Comparison of ENCODE assay signal across 8 cellular contexts in the genomic region with DNA sequence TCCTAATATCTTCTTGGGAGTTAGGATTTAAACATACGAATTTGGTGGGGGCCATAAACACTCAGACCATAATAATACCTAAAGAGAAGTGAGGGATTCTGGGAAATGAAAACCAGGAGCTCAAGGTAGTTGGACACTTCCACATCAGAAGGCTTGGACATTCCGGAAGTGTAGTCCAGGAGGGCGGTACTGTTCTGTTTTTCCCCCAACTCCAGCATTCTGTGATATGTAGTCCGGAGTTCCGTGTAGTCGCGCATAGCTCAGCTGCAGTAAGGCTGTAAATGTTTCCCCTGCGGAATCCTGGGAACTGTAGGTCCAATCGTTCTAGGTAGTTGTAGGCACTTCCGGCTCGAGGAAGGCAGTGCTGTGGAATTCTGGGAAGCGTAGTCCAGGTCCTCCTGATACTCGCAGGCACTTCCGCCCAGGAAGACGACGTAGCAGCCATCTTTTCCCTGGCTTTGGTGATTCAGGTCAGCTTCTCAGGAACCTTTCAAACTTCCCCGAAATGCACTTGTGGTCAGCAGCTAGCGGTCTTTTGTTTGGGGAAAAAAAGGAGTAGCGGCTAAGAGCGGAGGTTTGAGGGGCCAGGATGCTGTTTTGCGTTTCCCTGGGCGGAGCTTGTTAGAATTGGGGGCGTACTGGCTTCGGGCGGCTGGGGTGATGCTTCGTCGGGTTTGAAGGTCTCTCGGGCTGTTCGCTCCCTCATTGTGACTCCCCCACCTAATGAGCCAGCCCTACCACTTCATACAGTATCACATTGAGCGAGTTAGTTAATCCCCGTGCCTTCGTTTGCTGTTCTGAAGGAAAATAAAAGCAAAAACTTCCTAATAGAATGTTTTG. TPM values are rescaled to one million over a fixed set of nuclear protein-coding genes. Genes with fewer than 3 reads are reported as not detected.
DNase-seq lines count a peak whose midpoint lies in the region; ATAC-seq and TF ChIP-seq lines count a peak whose summit lies in the region.

A gene (plus strand): TSS at position 428 of the 840 bp plus-strand sequence. CDS start 4,981 bp downstream, outside the sequence.

- DNase-seq in GM04503 (ENCODE audit: low read depth) (peak; percentile 97), HFF-Myc (ENCODE audit: extremely low read depth, low read depth) (peak; percentile 99), NCI-H1092 (lab: John Stamatoyannopoulos, UW) (peak; percentile 91), SKM-1 (lab: John Stamatoyannopoulos, UW; ENCODE audit: unreplicated experiment) (peak; percentile 67), head of caudate nucleus (peak; percentile 85 to 99 (median 96)), osteocyte (ENCODE audit: extremely low spot score, unreplicated experiment) (peak; percentile 95)
- peak; percentile 71 for DNase-seq in activated naive CD8-positive, alpha-beta T cell treated with anti-CD3 and anti-CD28 coated beads, Interleukin-2, amount 10 ng/mL, durations not matched to agents 7 days and 5 days

- under 1% methylated on average over 32 of the region's 32 CpGs for WGBS in thymus

- H3K4me1 Mint-ChIP-seq in activated naive CD8-positive, alpha-beta T cell treated with anti-CD3 and anti-CD28 coated beads, Interleukin-2, amount 10 ng/mL, durations not matched to agents 7 days and 5 days: peaks cover 22% of the 10 kb centered on the region
- H3K4me1 Mint-ChIP-seq in osteocyte (ENCODE audit: unreplicated experiment): peaks cover 23% of the 10 kb centered on the region

- peaks cover 14% of the 10 kb centered on the region for H3K36me3 ChIP-seq in thymus (ENCODE audit: control insufficient read depth, insufficient read depth)

- H3K4me3 Mint-ChIP-seq in activated naive CD8-positive, alpha-beta T cell treated with anti-CD3 and anti-CD28 coated beads, Interleukin-2, amount 10 ng/mL, durations not matched to agents 7 days and 5 days: peak within 1 kb of the TSS; percentile 91
- peak within 1 kb of the TSS; percentile 98 for H3K4me3 Mint-ChIP-seq in osteocyte (ENCODE audit: unreplicated experiment)

- POLR2A ChIA-PET in activated naive CD8-positive, alpha-beta T cell treated with anti-CD3 and anti-CD28 coated beads, Interleukin-2, amount 10 ng/mL, durations not matched to agents 7 days and 5 days (lab: Charles Lee): interaction anchor here (0.6 to 2.3 kb wide), 10 partner anchors 12 to 410 kb away, joined by 3 to 10 read pairs (median 4); a partner anchor contains a TSS

- H3K4me1 ChIP-seq in thymus (ENCODE audit: control insufficient read depth, insufficient read depth, low read length): peaks cover 5% of the 10 kb centered on the region

- peak within 1 kb of the TSS; percentile 86 for H3K27ac Mint-ChIP-seq in activated naive CD8-positive, alpha-beta T cell treated with anti-CD3 and anti-CD28 coated beads, Interleukin-2, amount 10 ng/mL, durations not matched to agents 7 days and 5 days
- H3K27ac Mint-ChIP-seq in osteocyte (ENCODE audit: unreplicated experiment): peak within 1 kb of the TSS; percentile 100

- TF ChIP-seq CTCF in HFF-Myc (IDR thresholded peaks at IDR 0.05; ENCODE audit: low read depth, low read length, missing control alignments): no peak
- no peak for TF ChIP-seq CTCF in osteocyte (IDR thresholded peaks at IDR 0.05)

- H3K36me3 Mint-ChIP-seq in activated naive CD8-positive, alpha-beta T cell treated with anti-CD3 and anti-CD28 coated beads, Interleukin-2, amount 10 ng/mL, durations not matched to agents 7 days and 5 days: peaks cover 33% of the 10 kb centered on the region
- H3K36me3 Mint-ChIP-seq in osteocyte (ENCODE audit: unreplicated experiment): peaks cover 38% of the 10 kb centered on the region

- H3K4me3 ChIP-seq in HFF-Myc (replicated peaks; ENCODE audit: low read depth, low read length) (peak within 1 kb of the TSS; percentile 71), thymus (ENCODE audit: low read length) (peak within 1 kb of the TSS; percentile 83)

- no peaks in the 10 kb centered on the region for H3K27me3 ChIP-seq in thymus (ENCODE audit: control insufficient read depth, insufficient read depth)

- intact Hi-C loops in head of caudate nucleus (cut with DNase I): loop anchor here (2.0 to 5.0 kb wide), 2 partner anchors 42 to 53 kb away; a partner anchor contains a TSS

- no peaks in the 10 kb centered on the region for H3K27me3 Mint-ChIP-seq in activated naive CD8-positive, alpha-beta T cell treated with anti-CD3 and anti-CD28 coated beads, Interleukin-2, amount 10 ng/mL, durations not matched to agents 7 days and 5 days
- no peaks in the 10 kb centered on the region for H3K27me3 Mint-ChIP-seq in osteocyte (ENCODE audit: unreplicated experiment)

- peaks cover 31% of the 10 kb centered on the region for H3K9me3 Mint-ChIP-seq in activated naive CD8-positive, alpha-beta T cell treated with anti-CD3 and anti-CD28 coated beads, Interleukin-2, amount 10 ng/mL, durations not matched to agents 7 days and 5 days
- peaks cover 34% of the 10 kb centered on the region for H3K9me3 Mint-ChIP-seq in osteocyte (ENCODE audit: unreplicated experiment)

- peak within 1 kb of the TSS; percentile 88 for H3K27ac ChIP-seq in thymus (ENCODE audit: low read depth)

- H3K9me3 ChIP-seq in thymus (ENCODE audit: control insufficient read depth): peaks cover 2% of the 10 kb centered on the region

- ATAC-seq in activated naive CD8-positive, alpha-beta T cell treated with anti-CD3 and anti-CD28 coated beads, Interleukin-2, amount 10 ng/mL, durations not matched to agents 7 days and 5 days (ENCODE audit: low read depth): peak; percentile 85

RNA-seq across cellular contexts. Expression of the gene that starts here (rescaled TPM):
- total RNA-seq in activated naive CD8-positive, alpha-beta T cell treated with anti-CD3 and anti-CD28 coated beads, Interleukin-2, amount 10 ng/mL, durations not matched to agents 7 days and 5 days: 10 to 100 TPM; 26.2 to 28.0 TPM
- 28.8 TPM in 2 replicates for total RNA-seq in osteocyte
- polyA plus RNA-seq in thymus: 32.9 TPM

Comparison
In these comparisons a context has a peak if more than half of its experiments do, and no peak if none do; other contexts are left out.
1. Peak in every context shown above with its lines: DNase-seq, ATAC-seq, H3K4me3 ChIP-seq and H3K27ac ChIP-seq.